Comparison of ENCODE assay signal across 21 cellular contexts in genomic region chr7:2926898-2927405, GRCh38.
DNase-seq lines count a peak whose midpoint lies in the region; TF ChIP-seq lines count a peak whose summit lies in the region.
"Had no signal": no experiment of that assay in that cellular context is flagged by ENCODE, and none has a peak within 500 bp of the region (broad histone marks: within the 10 kb centered on the region; RNA-seq: fewer than 3 reads in every experiment).

No MANE protein-coding gene starts in this region.

- peak overlapping the region in 1 of 7 donors; percentile 41 for H3K27ac Mint-ChIP-seq in CD14-positive monocyte
- H3K27ac Mint-ChIP-seq: B cell had no signal

- peaks cover 0 to 69% (median 2%) of the 10 kb centered on the region in 4 donors for H3K27me3 ChIP-seq in esophagus muscularis mucosa
- H3K27me3 ChIP-seq: colonic mucosa, foreskin keratinocyte, thyroid gland had no signal

- H3K9me3 Mint-ChIP-seq in CD14-positive monocyte, result peaks cover 0 to 3% (median 0%) of the 10 kb centered on the region in 7 donors

- H3K4me1 ChIP-seq in esophagus muscularis mucosa, result no peaks in the 10 kb centered on the region
- H3K4me1 ChIP-seq: colonic mucosa, thyroid gland had no signal

- H3K4me1 Mint-ChIP-seq in CD14-positive monocyte, result no peaks in the 10 kb centered on the region
- H3K4me1 Mint-ChIP-seq: B cell had no signal

- no peaks in the 10 kb centered on the region for H3K36me3 ChIP-seq in esophagus muscularis mucosa
- H3K36me3 ChIP-seq: colonic mucosa, thyroid gland had no signal

- TF ChIP-seq EP300 in esophagus muscularis mucosa (IDR thresholded peaks at IDR 0.05), result no peak

- peaks cover 1 to 3% (median 1%) of the 10 kb centered on the region in 3 donors for H3K27me3 Mint-ChIP-seq in CD14-positive monocyte (ENCODE audit: low read depth in 3 of 3)
- H3K27me3 Mint-ChIP-seq: B cell had no signal

- DNase-seq in DMS79 treated with DMSO at 0.1 percent for 48 hours (lab: John Stamatoyannopoulos, UW) (peak; percentile 21), DMS79 (lab: John Stamatoyannopoulos, UW) (no peak), CD14-positive monocyte (ENCODE audit: low spot score) (peak; percentile 22), RPMI8226 (peak; percentile 90), mesenteric fat pad (ENCODE audit: low spot score) (peak; percentile 83), DMS 273 treated with DMSO at 0.1 percent for 48 hours (lab: John Stamatoyannopoulos, UW) (no peak), esophagus muscularis mucosa (ENCODE audit: extremely low spot score) (no peak)
- DNase-seq in activated T-cell treated with anti-CD3 and anti-CD28 coated beads, Interleukin-2, amount 50 U/mL, for 1 hour, result no peak
- DNase-seq: activated naive CD4-positive, alpha-beta T cell; colonic mucosa; DMS153; foreskin keratinocyte; GOT3; Karpas-422; NCI-H1105 treated with DMSO at 0.1 percent for 48 hours; NCI-H2227 treated with DMSO at 0.1 percent for 48 hours; T-helper 2 cell; thyroid gland had no signal

- H3K27ac ChIP-seq in esophagus muscularis mucosa (replicated peaks in 1 of 4), result no peak overlapping the region
- H3K27ac ChIP-seq: 22Rv1, colonic mucosa, foreskin keratinocyte, thyroid gland had no signal

- no peaks in the 10 kb centered on the region for H3K36me3 Mint-ChIP-seq in CD14-positive monocyte

- no peak overlapping the region for H3K4me3 ChIP-seq in esophagus muscularis mucosa
- H3K4me3 ChIP-seq: colonic mucosa, smooth muscle cell, thyroid gland had no signal

- 80% methylated on average over 7 of the region's 8 CpGs for WGBS in esophagus muscularis mucosa

- intact Hi-C loops in CD14-positive monocyte (cut with micrococcal nuclease), result no loop called here
- intact Hi-C loops in esophagus muscularis mucosa (cut with DNase I), result no loop called here

- no peak overlapping the region for H3K4me3 Mint-ChIP-seq in CD14-positive monocyte
- H3K4me3 Mint-ChIP-seq: B cell had no signal

- TF ChIP-seq CTCF in CD14-positive monocyte (IDR thresholded peaks at IDR 0.05) (no peak), esophagus muscularis mucosa (IDR thresholded peaks at IDR 0.05) (no peak)

- no peaks in the 10 kb centered on the region for H3K9me3 ChIP-seq in esophagus muscularis mucosa
- H3K9me3 ChIP-seq: colonic mucosa, thyroid gland had no signal

- TF ChIP-seq POLR2A in esophagus muscularis mucosa (IDR thresholded peaks at IDR 0.05; ENCODE audit: low read depth), result no peak

Comparison
In these comparisons a context has a peak if more than half of its experiments do, and no peak if none do; other contexts are left out.
1. DNase-seq: peak in DMS79 treated with DMSO at 0.1 percent for 48 hours (single experiment), CD14-positive monocyte (single experiment), RPMI8226 (single experiment) and mesenteric fat pad (single experiment); none in DMS79 (single experiment), activated T-cell treated with anti-CD3 and anti-CD28 coated beads, Interleukin-2, amount 50 U/mL, for 1 hour (single experiment), DMS 273 treated with DMSO at 0.1 percent for 48 hours (single experiment) and esophagus muscularis mucosa (single experiment).